9 cellular contexts compared by ENCODE assay signal in genomic region chr4:48483777-48484493, GRCh38. TPM values are rescaled to one million over a fixed set of nuclear protein-coding genes. Genes with fewer than 3 reads are reported as not detected.
DNase-seq lines count a peak whose midpoint lies in the region; ATAC-seq and TF ChIP-seq lines count a peak whose summit lies in the region.
"Had no signal": no experiment of that assay in that cellular context is flagged by ENCODE, and none has a peak within 500 bp of the region (broad histone marks: within the 10 kb centered on the region; RNA-seq: fewer than 3 reads in every experiment).

No MANE protein-coding gene starts in this region.

- no peak for TF ChIP-seq CTCF in foreskin keratinocyte (conservative IDR thresholded peaks at IDR 0.05)

- H3K4me1 ChIP-seq in foreskin keratinocyte, result peaks cover 4% of the 10 kb centered on the region

- peaks cover 19% of the 10 kb centered on the region for H3K4me1 Mint-ChIP-seq in T-helper 1 cell treated with Interleukin-12 subunit alpha and Interleukin-12 subunit beta and Interleukin-4 antibody, amounts not matched to agents 30 μg/mL and 1 μg/mL, for 36 hours (ENCODE audit: low read depth)

- DNase-seq in foreskin keratinocyte, result no peak
- DNase-seq in retina, result peak; percentile 66
- DNase-seq in GOT3 (lab: John Stamatoyannopoulos, UW), result no peak
- DNase-seq in SW 1271 (lab: John Stamatoyannopoulos, UW), result no peak
- no peak for DNase-seq in midbrain (lab: John Stamatoyannopoulos, UW)
- DNase-seq in putamen (ENCODE audit: low spot score), result no peak

- peaks cover 73% of the 10 kb centered on the region for H3K27me3 Mint-ChIP-seq in T-helper 1 cell treated with Interleukin-12 subunit alpha and Interleukin-12 subunit beta and Interleukin-4 antibody, amounts not matched to agents 30 μg/mL and 1 μg/mL, for 36 hours (ENCODE audit: low read depth)

- H3K27ac ChIP-seq in foreskin keratinocyte, result no peak overlapping the region

- H3K27ac Mint-ChIP-seq in T-helper 1 cell treated with Interleukin-12 subunit alpha and Interleukin-12 subunit beta and Interleukin-4 antibody, amounts not matched to agents 30 μg/mL and 1 μg/mL, for 36 hours, result no peak overlapping the region

- peak; percentile 21 for ATAC-seq in GM18909 (IDR thresholded peaks at IDR 0.05; ENCODE audit: poor library complexity, unreplicated experiment)
- peak; percentile 52 for ATAC-seq in foreskin keratinocyte

- H3K9me3 Mint-ChIP-seq in T-helper 1 cell treated with Interleukin-12 subunit alpha and Interleukin-12 subunit beta and Interleukin-4 antibody, amounts not matched to agents 30 μg/mL and 1 μg/mL, for 36 hours, result no peaks in the 10 kb centered on the region

- peaks cover 89% of the 10 kb centered on the region for H3K27me3 ChIP-seq in foreskin keratinocyte

- peak overlapping the region; percentile 68 for H3K4me3 Mint-ChIP-seq in T-helper 1 cell treated with Interleukin-12 subunit alpha and Interleukin-12 subunit beta and Interleukin-4 antibody, amounts not matched to agents 30 μg/mL and 1 μg/mL, for 36 hours

- peaks cover 6% of the 10 kb centered on the region for H3K36me3 Mint-ChIP-seq in T-helper 1 cell treated with Interleukin-12 subunit alpha and Interleukin-12 subunit beta and Interleukin-4 antibody, amounts not matched to agents 30 μg/mL and 1 μg/mL, for 36 hours (ENCODE audit: low read depth)

RNA-seq across cellular contexts. Expression of gene SLC10A4, which starts 0.8 kb away (rescaled TPM):
- not detected in 2 replicates for total RNA-seq in foreskin keratinocyte
- not detected in 2 replicates for polyA plus RNA-seq in foreskin keratinocyte

RNA-seq across cellular contexts. Expression of gene ZAR1, which starts 6.1 kb away (rescaled TPM):
- not detected in 2 replicates for total RNA-seq in foreskin keratinocyte
- not detected in 2 replicates for polyA plus RNA-seq in foreskin keratinocyte
- total RNA-seq: fibroblast of lung had no signal
- polyA plus RNA-seq: fibroblast of lung had no signal
